In genomic region chr17:66393038-66393437, GRCh38 we compare ENCODE assay signal across 18 cellular contexts.
"Had no signal": no experiment of that assay in that cellular context is flagged by ENCODE, and none has a peak within 500 bp of the region (broad histone marks: within the 10 kb centered on the region; RNA-seq: fewer than 3 reads in every experiment).

No MANE protein-coding gene starts in this region.

- H3K9me3 ChIP-seq: ascending aorta, breast epithelium, transverse colon, vagina had no signal

- H3K27me3 ChIP-seq: ascending aorta, breast epithelium, foreskin keratinocyte, transverse colon, vagina had no signal

- H3K4me1 ChIP-seq: ascending aorta, breast epithelium, foreskin keratinocyte, vagina had no signal

- H3K27ac ChIP-seq: ascending aorta, breast epithelium, foreskin keratinocyte, transverse colon, vagina, WERI-Rb-1 had no signal

- H3K36me3 ChIP-seq: ascending aorta, breast epithelium, vagina, WERI-Rb-1 had no signal

- H3K4me3 ChIP-seq: ascending aorta, breast epithelium, transverse colon, vagina had no signal

- ATAC-seq: foreskin keratinocyte; left ventricle myocardium superior; natural killer cell treated with Interleukin-12 subunit alpha and Interleukin-12 subunit beta and Interleukin-15 and Interleukin-18, amount 100 ng/mL, for 72 hours had no signal

- H3K4me1 Mint-ChIP-seq: memory B cell; stimulated activated memory B cell treated with anti-CD40 and anti-IgM and Interleukin-4, amounts not matched to agents 10 μg/mL and 1 μg/mL and 100 μg/mL, for 72 hours had no signal

- H3K4me3 Mint-ChIP-seq: activated CD4-positive, alpha-beta memory T cell treated with anti-CD3 and anti-CD28 coated beads, Interleukin-2, amount 10 ng/mL, durations not matched to agents 7 days and 5 days; dendritic cell treated with granulocyte-macrophage colony-stimulating factor and Interleukin-4, amounts not matched to agents 40 ng/mL and 50 ng/mL, for 4 days; memory B cell; natural killer cell treated with Interleukin-12 subunit alpha and Interleukin-12 subunit beta and Interleukin-15 and Interleukin-18, amount 100 ng/mL, for 72 hours; stimulated activated memory B cell treated with anti-CD40 and anti-IgM and Interleukin-4, amounts not matched to agents 10 μg/mL and 1 μg/mL and 100 μg/mL, for 72 hours had no signal

- H3K36me3 Mint-ChIP-seq: memory B cell; natural killer cell treated with Interleukin-12 subunit alpha and Interleukin-12 subunit beta and Interleukin-15 and Interleukin-18, amount 100 ng/mL, for 72 hours; stimulated activated memory B cell treated with anti-CD40 and anti-IgM and Interleukin-4, amounts not matched to agents 10 μg/mL and 1 μg/mL and 100 μg/mL, for 72 hours had no signal

- H3K27me3 Mint-ChIP-seq: activated CD4-positive, alpha-beta memory T cell treated with anti-CD3 and anti-CD28 coated beads, Interleukin-2, amount 10 ng/mL, durations not matched to agents 7 days and 5 days; dendritic cell treated with granulocyte-macrophage colony-stimulating factor and Interleukin-4, amounts not matched to agents 40 ng/mL and 50 ng/mL, for 4 days; memory B cell; natural killer cell treated with Interleukin-12 subunit alpha and Interleukin-12 subunit beta and Interleukin-15 and Interleukin-18, amount 100 ng/mL, for 72 hours had no signal

- H3K9me3 Mint-ChIP-seq: activated CD4-positive, alpha-beta memory T cell treated with anti-CD3 and anti-CD28 coated beads, Interleukin-2, amount 10 ng/mL, durations not matched to agents 7 days and 5 days; dendritic cell treated with granulocyte-macrophage colony-stimulating factor and Interleukin-4, amounts not matched to agents 40 ng/mL and 50 ng/mL, for 4 days; memory B cell; natural killer cell treated with Interleukin-12 subunit alpha and Interleukin-12 subunit beta and Interleukin-15 and Interleukin-18, amount 100 ng/mL, for 72 hours; stimulated activated memory B cell treated with anti-CD40 and anti-IgM and Interleukin-4, amounts not matched to agents 10 μg/mL and 1 μg/mL and 100 μg/mL, for 72 hours had no signal

- H3K27ac Mint-ChIP-seq: activated CD4-positive, alpha-beta memory T cell treated with anti-CD3 and anti-CD28 coated beads, Interleukin-2, amount 10 ng/mL, durations not matched to agents 7 days and 5 days; dendritic cell treated with granulocyte-macrophage colony-stimulating factor and Interleukin-4, amounts not matched to agents 40 ng/mL and 50 ng/mL, for 4 days; memory B cell; stimulated activated memory B cell treated with anti-CD40 and anti-IgM and Interleukin-4, amounts not matched to agents 10 μg/mL and 1 μg/mL and 100 μg/mL, for 72 hours had no signal

- DNase-seq: activated CD4-positive, alpha-beta memory T cell treated with anti-CD3 and anti-CD28 coated beads, Interleukin-2, amount 10 ng/mL, durations not matched to agents 7 days and 5 days; activated CD8-positive, alpha-beta memory T cell treated with anti-CD3 and anti-CD28 coated beads, Interleukin-2, amount 50 U/mL, for 4 hours; cerebellar nuclear complex; effector memory CD4-positive, alpha-beta T cell; foreskin keratinocyte; glutamatergic neuron; left ventricle myocardium superior; occipital lobe; stimulated activated CD4-positive, alpha-beta T cell treated with anti-CD3 and anti-CD28 coated beads, Interleukin-2, amount 100 ng/mL, for 48 hours; transverse colon; WERI-Rb-1 had no signal
